In genomic region chr3:44761347-44762169, GRCh38 we compare ENCODE assay signal across 8 cellular contexts. TPM values are rescaled to one million over a fixed set of nuclear protein-coding genes. Genes with fewer than 3 reads are reported as not detected.
DNase-seq lines count a peak whose midpoint lies in the region; ATAC-seq and TF ChIP-seq lines count a peak whose summit lies in the region.

TSS of gene KIAA1143 (minus strand) at chr3:44761619. CDS start at chr3:44761602, 17 bp downstream.
A gene with protein sequence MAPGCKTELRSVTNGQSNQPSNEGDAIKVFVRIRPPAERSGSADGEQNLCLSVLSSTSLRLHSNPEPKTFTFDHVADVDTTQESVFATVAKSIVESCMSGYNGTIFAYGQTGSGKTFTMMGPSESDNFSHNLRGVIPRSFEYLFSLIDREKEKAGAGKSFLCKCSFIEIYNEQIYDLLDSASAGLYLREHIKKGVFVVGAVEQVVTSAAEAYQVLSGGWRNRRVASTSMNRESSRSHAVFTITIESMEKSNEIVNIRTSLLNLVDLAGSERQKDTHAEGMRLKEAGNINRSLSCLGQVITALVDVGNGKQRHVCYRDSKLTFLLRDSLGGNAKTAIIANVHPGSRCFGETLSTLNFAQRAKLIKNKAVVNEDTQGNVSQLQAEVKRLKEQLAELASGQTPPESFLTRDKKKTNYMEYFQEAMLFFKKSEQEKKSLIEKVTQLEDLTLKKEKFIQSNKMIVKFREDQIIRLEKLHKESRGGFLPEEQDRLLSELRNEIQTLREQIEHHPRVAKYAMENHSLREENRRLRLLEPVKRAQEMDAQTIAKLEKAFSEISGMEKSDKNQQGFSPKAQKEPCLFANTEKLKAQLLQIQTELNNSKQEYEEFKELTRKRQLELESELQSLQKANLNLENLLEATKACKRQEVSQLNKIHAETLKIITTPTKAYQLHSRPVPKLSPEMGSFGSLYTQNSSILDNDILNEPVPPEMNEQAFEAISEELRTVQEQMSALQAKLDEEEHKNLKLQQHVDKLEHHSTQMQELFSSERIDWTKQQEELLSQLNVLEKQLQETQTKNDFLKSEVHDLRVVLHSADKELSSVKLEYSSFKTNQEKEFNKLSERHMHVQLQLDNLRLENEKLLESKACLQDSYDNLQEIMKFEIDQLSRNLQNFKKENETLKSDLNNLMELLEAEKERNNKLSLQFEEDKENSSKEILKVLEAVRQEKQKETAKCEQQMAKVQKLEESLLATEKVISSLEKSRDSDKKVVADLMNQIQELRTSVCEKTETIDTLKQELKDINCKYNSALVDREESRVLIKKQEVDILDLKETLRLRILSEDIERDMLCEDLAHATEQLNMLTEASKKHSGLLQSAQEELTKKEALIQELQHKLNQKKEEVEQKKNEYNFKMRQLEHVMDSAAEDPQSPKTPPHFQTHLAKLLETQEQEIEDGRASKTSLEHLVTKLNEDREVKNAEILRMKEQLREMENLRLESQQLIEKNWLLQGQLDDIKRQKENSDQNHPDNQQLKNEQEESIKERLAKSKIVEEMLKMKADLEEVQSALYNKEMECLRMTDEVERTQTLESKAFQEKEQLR (N-terminal part only) (plus strand): TSS chr3:44761794. CDS start chr3:44761866, 72 bp downstream.

- no peaks in the 10 kb centered on the region for H3K27me3 ChIP-seq in endodermal cell (ENCODE audit: control insufficient read depth, insufficient read depth, low read length, poor library complexity, severe bottlenecking)

- peaks cover 28% of the 10 kb centered on the region for H3K4me1 Mint-ChIP-seq in activated CD8-positive, alpha-beta memory T cell treated with anti-CD3 and anti-CD28 coated beads, Interleukin-2, amount 10 ng/mL, durations not matched to agents 7 days and 5 days
- H3K4me1 Mint-ChIP-seq in endodermal cell: peaks cover 5% of the 10 kb centered on the region

- H3K9ac ChIP-seq in endodermal cell (ENCODE audit: extremely low read depth, low read length, poor library complexity, severe bottlenecking): peak within 1 kb of the TSS; percentile 94

- H3K27me3 Mint-ChIP-seq in activated CD8-positive, alpha-beta memory T cell treated with anti-CD3 and anti-CD28 coated beads, Interleukin-2, amount 10 ng/mL, durations not matched to agents 7 days and 5 days: no peaks in the 10 kb centered on the region
- H3K27me3 Mint-ChIP-seq in endodermal cell (ENCODE audit: insufficient read depth): no peaks in the 10 kb centered on the region

- WGBS in endodermal cell (ENCODE audit: insufficient coverage in 1 of 2, insufficient read length in 1 of 2), 2 experiments: 0% methylated on average over 50 to 70 of the region's 70 CpGs

- H3K27ac Mint-ChIP-seq in activated CD8-positive, alpha-beta memory T cell treated with anti-CD3 and anti-CD28 coated beads, Interleukin-2, amount 10 ng/mL, durations not matched to agents 7 days and 5 days: peak within 1 kb of the TSS; percentile 93
- H3K27ac Mint-ChIP-seq in endodermal cell: peak within 1 kb of the TSS; percentile 99

- peaks cover 74% of the 10 kb centered on the region for H3K36me3 Mint-ChIP-seq in activated CD8-positive, alpha-beta memory T cell treated with anti-CD3 and anti-CD28 coated beads, Interleukin-2, amount 10 ng/mL, durations not matched to agents 7 days and 5 days
- H3K36me3 Mint-ChIP-seq in endodermal cell (ENCODE audit: low read depth): peaks cover 59% of the 10 kb centered on the region

- H3K27ac ChIP-seq in endodermal cell (ENCODE audit: low read depth, low read length): peak within 1 kb of the TSS; percentile 94

- H3K9me3 Mint-ChIP-seq in activated CD8-positive, alpha-beta memory T cell treated with anti-CD3 and anti-CD28 coated beads, Interleukin-2, amount 10 ng/mL, durations not matched to agents 7 days and 5 days (ENCODE audit: low read depth): peaks cover 27% of the 10 kb centered on the region
- peaks cover 36% of the 10 kb centered on the region for H3K9me3 Mint-ChIP-seq in endodermal cell

- TF ChIP-seq CTCF in endodermal cell (conservative IDR thresholded peaks at IDR 0.05): no peak

- peaks cover 51% of the 10 kb centered on the region for H3K9me3 ChIP-seq in endodermal cell (ENCODE audit: control insufficient read depth, low read length)

- DNase-seq in COR-L47 (lab: John Stamatoyannopoulos, UW) (peak; percentile 90), HUDEP-2 (lab: John Stamatoyannopoulos, UW; ENCODE audit: unreplicated experiment in 76 of 76) (peak; percentile 6 to 95 (median 90)), NOMO-1 treated with dmso at 0.1 percent for 144 hours (lab: John Stamatoyannopoulos, UW; ENCODE audit: unreplicated experiment) (peak; percentile 92), endodermal cell (peak; percentile 98), mesenteric fat pad (ENCODE audit: low spot score) (peak; percentile 98)
- peak; percentile 98 for DNase-seq in activated CD8-positive, alpha-beta memory T cell treated with anti-CD3 and anti-CD28 coated beads, Interleukin-2, amount 10 ng/mL, durations not matched to agents 7 days and 5 days
- peak; percentile 98 for DNase-seq in stimulated activated CD8-positive, alpha-beta memory T cell treated with anti-CD3 and anti-CD28 coated beads, Interleukin-15, amount 100 ng/mL, for 24 hours (ENCODE audit: low read depth)

- H3K4me1 ChIP-seq in endodermal cell (ENCODE audit: control insufficient read depth, insufficient read depth, low read length): no peaks in the 10 kb centered on the region

- CTCF ChIA-PET in activated CD8-positive, alpha-beta memory T cell treated with anti-CD3 and anti-CD28 coated beads, Interleukin-2, amount 10 ng/mL, durations not matched to agents 7 days and 5 days (lab: Charles Lee): interaction anchor here (0.5 to 0.8 kb wide), 4 partner anchors 32 to 899 kb away, joined by 3 read pairs; partner anchors contain the start of gene ZNF501

- H3K4me3 Mint-ChIP-seq in activated CD8-positive, alpha-beta memory T cell treated with anti-CD3 and anti-CD28 coated beads, Interleukin-2, amount 10 ng/mL, durations not matched to agents 7 days and 5 days: peak within 1 kb of the TSS; percentile 89
- H3K4me3 Mint-ChIP-seq in endodermal cell: peak within 1 kb of the TSS; percentile 93

- ATAC-seq in GM21381 (IDR thresholded peaks at IDR 0.05; ENCODE audit: unreplicated experiment): peak; percentile 93
- peak; percentile 97 for ATAC-seq in activated CD8-positive, alpha-beta memory T cell treated with anti-CD3 and anti-CD28 coated beads, Interleukin-2, amount 10 ng/mL, durations not matched to agents 7 days and 5 days

- H3K4me3 ChIP-seq in endodermal cell (ENCODE audit: low read length): peak within 1 kb of the TSS; percentile 90

- H3K36me3 ChIP-seq in endodermal cell (ENCODE audit: control insufficient read depth, insufficient read depth, low read length): peaks cover 41% of the 10 kb centered on the region

RNA-seq across cellular contexts. Expression of gene KIAA1143, which starts in this region (rescaled TPM):
- 10 to 100 TPM; 22.3 to 32.8 TPM for total RNA-seq in activated CD8-positive, alpha-beta memory T cell treated with anti-CD3 and anti-CD28 coated beads, Interleukin-2, amount 10 ng/mL, durations not matched to agents 7 days and 5 days
- 10 to 100 TPM; 42.9 to 46.8 TPM for total RNA-seq in endodermal cell
- polyA plus RNA-seq in endodermal cell (2013, experiment 1 of 2): 30.1 TPM
- 31.3 TPM for polyA plus RNA-seq in endodermal cell (2013, experiment 2 of 2)
- 17.9 TPM for total RNA-seq in mesenteric fat pad

RNA-seq across cellular contexts. Expression of the second gene that starts in this region (rescaled TPM):
- 10 to 100 TPM; 48.7 to 60.6 TPM for total RNA-seq in activated CD8-positive, alpha-beta memory T cell treated with anti-CD3 and anti-CD28 coated beads, Interleukin-2, amount 10 ng/mL, durations not matched to agents 7 days and 5 days
- total RNA-seq in endodermal cell (10 to 100 TPM; 16.2 to 20.4 TPM), mesenteric fat pad (0.42 TPM)
- polyA plus RNA-seq in endodermal cell (2013, experiment 1 of 2): 44.3 TPM
- polyA plus RNA-seq in endodermal cell (2013, experiment 2 of 2): 47.5 TPM

Comparison
In these comparisons a context has a peak if more than half of its experiments do, and no peak if none do; other contexts are left out.
1. Peak in every context shown above with its lines: DNase-seq, ATAC-seq, H3K4me3 ChIP-seq and H3K27ac ChIP-seq.
2. RNA of the second gene that starts in this region (total RNA-seq): 48.7 to 60.6 TPM in activated CD8-positive, alpha-beta memory T cell treated with anti-CD3 and anti-CD28 coated beads, Interleukin-2, amount 10 ng/mL, durations not matched to agents 7 days and 5 days and 16.2 to 20.4 TPM in endodermal cell; 0.42 TPM in mesenteric fat pad (single experiment); every median in the first group is over 10 times any median in the second.